ENCODE assay signal across 11 cellular contexts in genomic region chr17:35537569-35538209, GRCh38. TPM values are rescaled to one million over a fixed set of nuclear protein-coding genes. Genes with fewer than 3 reads are reported as not detected.
DNase-seq lines count a peak whose midpoint lies in the region; ATAC-seq and TF ChIP-seq lines count a peak whose summit lies in the region.
"Had no signal": no experiment of that assay in that cellular context is flagged by ENCODE, and none has a peak within 500 bp of the region (broad histone marks: within the 10 kb centered on the region; RNA-seq: fewer than 3 reads in every experiment).

Gene SLFN12L, minus strand, starts transcription at chr17:35537678. Its CDS starts 15,314 bp downstream, at chr17:35522364.

- H3K4me3 ChIP-seq in BLaER1 (no peak within 1 kb of the TSS), HEK293 (ENCODE audit: low read depth, low read length) (no peak within 1 kb of the TSS), mononuclear cell (ENCODE audit: low read length) (peak within 1 kb of the TSS; percentile 53), neural progenitor cell (no peak within 1 kb of the TSS), body of pancreas (no peak within 1 kb of the TSS)

- no peaks in the 10 kb centered on the region for H3F3A ChIP-seq in neural progenitor cell (ENCODE audit: low read depth)

- peak within 1 kb of the TSS; percentile 37; the same call in 1 of the 2 replicates for H3K27ac ChIP-seq in BLaER1
- H3K27ac ChIP-seq in HEK293 (ENCODE audit: extremely low read depth, low read depth, low read length), result no peak within 1 kb of the TSS
- no peak within 1 kb of the TSS for H3K27ac ChIP-seq in neural progenitor cell
- no peak within 1 kb of the TSS for H3K27ac ChIP-seq in body of pancreas

- 87 to 92% methylated on average over 2 of the region's 2 CpGs for WGBS in body of pancreas, 2 donors

- no peaks in the 10 kb centered on the region for H3K27me3 ChIP-seq in BLaER1
- no peaks in the 10 kb centered on the region for H3K27me3 ChIP-seq in mononuclear cell (ENCODE audit: insufficient read depth, low read length)
- peaks cover 20% of the 10 kb centered on the region for H3K27me3 ChIP-seq in neural progenitor cell
- no peaks in the 10 kb centered on the region for H3K27me3 ChIP-seq in body of pancreas

- no peaks in the 10 kb centered on the region for H3K79me2 ChIP-seq in neural progenitor cell (ENCODE audit: low read depth)

- peak within 1 kb of the TSS; percentile 78 for H3K4me3 Mint-ChIP-seq in activated naive CD4-positive, alpha-beta T cell treated with anti-CD3 and anti-CD28 coated beads, Interleukin-2, amount 10 ng/mL, durations not matched to agents 7 days and 5 days
- H3K4me3 Mint-ChIP-seq in neural progenitor cell, result no peak within 1 kb of the TSS
- H3K4me3 Mint-ChIP-seq: brain had no signal

- H3K36me3 ChIP-seq in BLaER1, result no peaks in the 10 kb centered on the region
- no peaks in the 10 kb centered on the region for H3K36me3 ChIP-seq in HEK293 (ENCODE audit: control insufficient read depth in 2 of 2, insufficient read depth in 1 of 2, low read length in 2 of 2)
- no peaks in the 10 kb centered on the region for H3K36me3 ChIP-seq in neural progenitor cell
- no peaks in the 10 kb centered on the region for H3K36me3 ChIP-seq in body of pancreas (replicated peaks in 1 of 2; ENCODE audit: insufficient read depth in 1 of 2, low read depth in 2 of 2)

- H3K27me3 Mint-ChIP-seq in activated naive CD4-positive, alpha-beta T cell treated with anti-CD3 and anti-CD28 coated beads, Interleukin-2, amount 10 ng/mL, durations not matched to agents 7 days and 5 days, result no peaks in the 10 kb centered on the region
- H3K27me3 Mint-ChIP-seq in neural progenitor cell (ENCODE audit: insufficient read depth, low read depth), result peaks cover 7% of the 10 kb centered on the region

- peak within 1 kb of the TSS; percentile 61 for H3K4me2 ChIP-seq in BLaER1
- H3K4me2 ChIP-seq in neural progenitor cell, result no peak within 1 kb of the TSS

- TF ChIP-seq CTCF in HEK293 (tag by site-specific recombination; IDR thresholded peaks at IDR 0.05) (no peak), neural progenitor cell (IDR thresholded peaks at IDR 0.05) (no peak), body of pancreas (IDR thresholded peaks at IDR 0.05) (no peak)

- no peaks in the 10 kb centered on the region for H4K20me1 ChIP-seq in BLaER1
- no peaks in the 10 kb centered on the region for H4K20me1 ChIP-seq in neural progenitor cell (ENCODE audit: low read depth)

- H3K4me1 ChIP-seq in BLaER1 (peaks cover 55% of the 10 kb centered on the region), HEK293 (ENCODE audit: control insufficient read depth, insufficient read depth, low read length) (peaks cover 3% of the 10 kb centered on the region; the same call in 1 of the 2 replicates), mononuclear cell (ENCODE audit: insufficient read depth, low read length) (peaks cover 30% of the 10 kb centered on the region), neural progenitor cell (no peaks in the 10 kb centered on the region), body of pancreas (peaks cover 4% of the 10 kb centered on the region)

- H3K27ac Mint-ChIP-seq in activated naive CD4-positive, alpha-beta T cell treated with anti-CD3 and anti-CD28 coated beads, Interleukin-2, amount 10 ng/mL, durations not matched to agents 7 days and 5 days, result peak within 1 kb of the TSS; percentile 100
- H3K27ac Mint-ChIP-seq in neural progenitor cell, result no peak within 1 kb of the TSS
- H3K27ac Mint-ChIP-seq: brain had no signal

- H2AFZ ChIP-seq in neural progenitor cell (replicated peaks), result no peak within 1 kb of the TSS

- no peaks in the 10 kb centered on the region for H3K9me3 Mint-ChIP-seq in activated naive CD4-positive, alpha-beta T cell treated with anti-CD3 and anti-CD28 coated beads, Interleukin-2, amount 10 ng/mL, durations not matched to agents 7 days and 5 days
- H3K9me3 Mint-ChIP-seq in neural progenitor cell, result no peaks in the 10 kb centered on the region
- H3K9me3 Mint-ChIP-seq: brain had no signal

- ATAC-seq in HG03139 (IDR thresholded peaks at IDR 0.05; ENCODE audit: unreplicated experiment), result no peak
- ATAC-seq in body of pancreas, result no peak

- H3K36me3 Mint-ChIP-seq in activated naive CD4-positive, alpha-beta T cell treated with anti-CD3 and anti-CD28 coated beads, Interleukin-2, amount 10 ng/mL, durations not matched to agents 7 days and 5 days, result peaks cover 33% of the 10 kb centered on the region
- no peaks in the 10 kb centered on the region for H3K36me3 Mint-ChIP-seq in neural progenitor cell
- H3K36me3 Mint-ChIP-seq: brain had no signal

- CTCF ChIA-PET in HEK293 (lab: Yijun Ruan, JAX), result interaction anchor here (0.6 to 9.4 kb wide), 24 partner anchors 8 to 417 kb away, joined by 3 to 236 read pairs (median 4); partner anchors contain the start of gene C17orf50
- CTCF ChIA-PET in activated naive CD4-positive, alpha-beta T cell treated with anti-CD3 and anti-CD28 coated beads, Interleukin-2, amount 10 ng/mL, durations not matched to agents 7 days and 5 days (lab: Charles Lee), result interaction anchor here (1.0 to 8.1 kb wide), 7 partner anchors 41 to 418 kb away, joined by 3 to 86 read pairs (median 5); partner anchors contain the start of genes PEX12, RAD51D and SLFN5

- intact Hi-C loops in body of pancreas (cut with DNase I), result loop anchor here (5.0 to 10.0 kb wide), 2 partner anchors 225 to 373 kb away; no protein-coding TSS in a partner anchor

- H3K9ac ChIP-seq in BLaER1, result peak within 1 kb of the TSS; percentile 25; the same call in 1 of the 2 replicates
- no peak within 1 kb of the TSS for H3K9ac ChIP-seq in neural progenitor cell

- peak; percentile 56 for DNase-seq in activated naive CD4-positive, alpha-beta T cell treated with anti-CD3 and anti-CD28 coated beads, Interleukin-2, amount 10 ng/mL, durations not matched to agents 7 days and 5 days
- DNase-seq in neural progenitor cell (ENCODE audit: low spot score), result no peak
- DNase-seq in kidney tubule cell (ENCODE audit: low spot score), result no peak
- DNase-seq in body of pancreas, result no peak
- DNase-seq: DMS 273 treated with DMSO at 0.1 percent for 48 hours, IMR-90 had no signal

- no peaks in the 10 kb centered on the region for H3K9me3 ChIP-seq in BLaER1
- no peaks in the 10 kb centered on the region for H3K9me3 ChIP-seq in HEK293 (ENCODE audit: control insufficient read depth, insufficient read depth, low read depth, low read length)
- H3K9me3 ChIP-seq in mononuclear cell (ENCODE audit: low read depth, low read length), result no peaks in the 10 kb centered on the region
- no peaks in the 10 kb centered on the region for H3K9me3 ChIP-seq in neural progenitor cell (ENCODE audit: low read depth)
- no peaks in the 10 kb centered on the region for H3K9me3 ChIP-seq in body of pancreas

- POLR2A ChIA-PET in HEK293 (lab: Yijun Ruan, JAX), result no interaction called here

- peaks cover 51% of the 10 kb centered on the region for H3K4me1 Mint-ChIP-seq in activated naive CD4-positive, alpha-beta T cell treated with anti-CD3 and anti-CD28 coated beads, Interleukin-2, amount 10 ng/mL, durations not matched to agents 7 days and 5 days
- H3K4me1 Mint-ChIP-seq in neural progenitor cell, result no peaks in the 10 kb centered on the region
- H3K4me1 Mint-ChIP-seq: brain had no signal

- no peak for TF ChIP-seq POLR2A in body of pancreas (IDR thresholded peaks at IDR 0.05)

TF ChIP-seq in HEK293, 187 proteins besides CTCF, POLR2A, EP300 and RAD21:
- TF ChIP-seq PRDM1 (tag by site-specific recombination; IDR thresholded peaks at IDR 0.05) (peak; percentile 51; the same call in 1 of the 2 replicates), ZNF768 (tag by site-specific recombination; IDR thresholded peaks at IDR 0.05) (no peak)

RNA-seq across cellular contexts. Expression of gene SLFN12L, which starts in this region (rescaled TPM):
- total RNA-seq in mononuclear cell, result 53.3 TPM
- not detected in 2 replicates for total RNA-seq in neural progenitor cell (ENCODE audit: low replicate concordance)
- 1 to 10 TPM in 1 of 2 donors, under 1 TPM in 1; 0.78 to 1.6 TPM for total RNA-seq in body of pancreas

Comparison
In these comparisons a context has a peak if more than half of its experiments do, and no peak if none do; other contexts are left out.
1. RNA of gene SLFN12L (total RNA-seq): 53.3 TPM in mononuclear cell (single experiment); 0.78 to 1.6 TPM in body of pancreas and not detected in neural progenitor cell; every median in the first group is over 10 times any median in the second.